Comparison of ENCODE assay signal across 13 cellular contexts in the genomic region with DNA sequence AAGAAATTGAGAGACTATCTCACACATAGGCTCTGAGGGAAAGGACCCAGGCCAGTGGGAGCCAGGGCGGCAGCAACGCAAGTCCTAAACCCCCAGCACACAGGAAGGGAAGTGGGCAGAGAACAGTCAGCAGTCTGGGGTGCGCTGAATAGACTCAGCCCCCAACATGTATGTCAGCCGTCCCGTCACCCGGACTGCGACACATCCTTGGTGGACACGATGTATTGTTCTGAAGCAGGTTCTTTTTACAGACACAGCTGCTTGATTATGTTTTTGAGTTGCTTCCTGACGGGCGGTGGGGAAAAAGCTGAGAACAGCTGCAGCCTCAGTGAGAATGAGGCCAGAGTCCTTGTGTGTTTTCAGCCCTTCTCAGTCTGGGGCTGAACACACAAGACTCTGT.
DNase-seq lines count a peak whose midpoint lies in the region; ATAC-seq and TF ChIP-seq lines count a peak whose summit lies in the region.
"Had no signal": no experiment of that assay in that cellular context is flagged by ENCODE, and none has a peak within 500 bp of the region (broad histone marks: within the 10 kb centered on the region; RNA-seq: fewer than 3 reads in every experiment).

No MANE protein-coding gene starts in this region.

- intact Hi-C loops in right cardiac atrium (cut with DNase I): no loop called here
- intact Hi-C loops in gastrocnemius medialis (cut with DNase I; ENCODE audit: low total_unique reads): no loop called here

- no peaks in the 10 kb centered on the region for H3K4me1 ChIP-seq in right atrium auricular region
- H3K4me1 ChIP-seq in right cardiac atrium (ENCODE audit: control insufficient read depth, insufficient read depth, low read length): no peaks in the 10 kb centered on the region
- H3K4me1 ChIP-seq in gastrocnemius medialis: no peaks in the 10 kb centered on the region
- H3K4me1 ChIP-seq: BLaER1 treated with 17β-estradiol and CSF1 and Interleukin-3, amounts not matched to agents 10 nM and 100 nM had no signal

- H3K36me3 ChIP-seq in right atrium auricular region: no peaks in the 10 kb centered on the region
- H3K36me3 ChIP-seq in gastrocnemius medialis: no peaks in the 10 kb centered on the region
- H3K36me3 ChIP-seq: BLaER1 treated with 17β-estradiol and CSF1 and Interleukin-3, amounts not matched to agents 10 nM and 100 nM had no signal

- H3K4me3 ChIP-seq in right atrium auricular region (no peak overlapping the region), right cardiac atrium (ENCODE audit: low read length) (no peak overlapping the region), gastrocnemius medialis (no peak overlapping the region)
- H3K4me3 ChIP-seq: BLaER1 treated with 17β-estradiol and CSF1 and Interleukin-3, amounts not matched to agents 10 nM and 100 nM; GM12878; GM23248 had no signal

- no peak for ATAC-seq in right cardiac atrium
- peak; percentile 10 to 22 for ATAC-seq in gastrocnemius medialis
- ATAC-seq: GM12878, HCT116 had no signal

- TF ChIP-seq POLR2A in gastrocnemius medialis (IDR thresholded peaks at IDR 0.05): no peak

- H3K27ac ChIP-seq in right atrium auricular region (no peak overlapping the region), right cardiac atrium (ENCODE audit: low read length) (no peak overlapping the region), gastrocnemius medialis (peak overlapping the region in 2 of 4 donors; percentile 52)
- H3K27ac ChIP-seq: BLaER1 treated with 17β-estradiol and CSF1 and Interleukin-3, amounts not matched to agents 10 nM and 100 nM; GM23248 had no signal

- TF ChIP-seq CTCF in right atrium auricular region (IDR thresholded peaks at IDR 0.05) (no peak), gastrocnemius medialis (IDR thresholded peaks at IDR 0.05 in 4 of 5, conservative IDR thresholded peaks at IDR 0.05 in 1 of 5) (no peak)

- no peaks in the 10 kb centered on the region for H3K27me3 ChIP-seq in right atrium auricular region
- no peaks in the 10 kb centered on the region for H3K27me3 ChIP-seq in right cardiac atrium (ENCODE audit: control insufficient read depth, insufficient read depth)
- peaks cover 0 to 3% (median 0%) of the 10 kb centered on the region in 3 donors for H3K27me3 ChIP-seq in gastrocnemius medialis
- H3K27me3 ChIP-seq: BLaER1 treated with 17β-estradiol and CSF1 and Interleukin-3, amounts not matched to agents 10 nM and 100 nM had no signal

- 89% methylated on average over 10 of the region's 10 CpGs for WGBS in right cardiac atrium

- in situ Hi-C loops in gastrocnemius medialis (cut with MboI; ENCODE audit: low sequenced_read_pairs in 4 of 4): no loop called here

- no peaks in the 10 kb centered on the region for H3K9me3 ChIP-seq in right atrium auricular region
- H3K9me3 ChIP-seq in right cardiac atrium (ENCODE audit: control insufficient read depth, low read length): no peaks in the 10 kb centered on the region
- H3K9me3 ChIP-seq in gastrocnemius medialis: no peaks in the 10 kb centered on the region
- H3K9me3 ChIP-seq: BLaER1 treated with 17β-estradiol and CSF1 and Interleukin-3, amounts not matched to agents 10 nM and 100 nM had no signal

- DNase-seq in right atrium auricular region (ENCODE audit: low spot score) (peak; percentile 49), right cardiac atrium (no peak), islet precursor cell (peak; percentile 29), gastrocnemius medialis (no peak), NCI-H128 (lab: John Stamatoyannopoulos, UW; ENCODE audit: unreplicated experiment) (no peak), GF-D8 (lab: John Stamatoyannopoulos, UW) (no peak)
- no peak for DNase-seq in activated T-cell treated with anti-CD3 and anti-CD28 coated beads, Interleukin-2, amount 50 U/mL, for 48 hours
- DNase-seq: ACHN; CD4-positive, CD25-positive, alpha-beta regulatory T cell; GM23248 had no signal

Comparison
In these comparisons a context has a peak if more than half of its experiments do, and no peak if none do; other contexts are left out.
1. DNase-seq: peak in right atrium auricular region (single experiment) and islet precursor cell (single experiment); none in right cardiac atrium (0 of 3), gastrocnemius medialis (0 of 2), activated T-cell treated with anti-CD3 and anti-CD28 coated beads, Interleukin-2, amount 50 U/mL, for 48 hours (0 of 2), NCI-H128 (single experiment) and GF-D8 (single experiment).
2. ATAC-seq: peak in gastrocnemius medialis (2 of 2); none in right cardiac atrium (0 of 2).